Comparison of ENCODE assay signal across 9 cellular contexts in genomic region chr17:57999496-58000017, GRCh38. TPM values are rescaled to one million over a fixed set of nuclear protein-coding genes. Genes with fewer than 3 reads are reported as not detected.
DNase-seq lines count a peak whose midpoint lies in the region; ATAC-seq and TF ChIP-seq lines count a peak whose summit lies in the region.
"Had no signal": no experiment of that assay in that cellular context is flagged by ENCODE, and none has a peak within 500 bp of the region (broad histone marks: within the 10 kb centered on the region; RNA-seq: fewer than 3 reads in every experiment).

No MANE protein-coding gene starts in this region.

- H3K4me3 ChIP-seq in AG09309 (ENCODE audit: control insufficient read depth, low read depth, low read length) (no peak overlapping the region), GM12875 (ENCODE audit: low read depth, low read length) (no peak overlapping the region)
- H3K4me3 ChIP-seq: HAP-1 had no signal

- H3K4me3 Mint-ChIP-seq in effector memory CD8-positive, alpha-beta T cell, result no peak overlapping the region

- no peaks in the 10 kb centered on the region for H3K9me3 Mint-ChIP-seq in effector memory CD8-positive, alpha-beta T cell

- peak; percentile 72 for TF ChIP-seq CTCF in AG09309 (IDR thresholded peaks at IDR 0.05; ENCODE audit: control insufficient read depth, insufficient read depth, low read depth, low read length, missing control alignments)
- peak; percentile 44; the same call in 1 of the 2 replicates for TF ChIP-seq CTCF in GM12875 (IDR thresholded peaks at IDR 0.05; ENCODE audit: borderline replicate concordance, insufficient read depth, low read depth, low read length)

- no peaks in the 10 kb centered on the region for H3K27me3 Mint-ChIP-seq in effector memory CD8-positive, alpha-beta T cell

- peak; percentile 42 for DNase-seq in AG09309 (ENCODE audit: low read depth)
- peak; percentile 90 for DNase-seq in NAMALWA (ENCODE audit: low spot score)
- peak; percentile 88 for DNase-seq in SK-MEL-5 (ENCODE audit: low read depth, low spot score)
- DNase-seq in effector memory CD8-positive, alpha-beta T cell, result peak in 2 of 3 experiments; percentile 21 to 31
- DNase-seq in midbrain (lab: John Stamatoyannopoulos, UW), result peak; percentile 73
- no peak for DNase-seq in activated effector memory CD4-positive, alpha-beta T cell treated with Interleukin-2 at 50 U/mL for 16 hours

- H3K27ac Mint-ChIP-seq in effector memory CD8-positive, alpha-beta T cell, result no peak overlapping the region

- H3K4me1 Mint-ChIP-seq in effector memory CD8-positive, alpha-beta T cell (ENCODE audit: low read depth in 2 of 2), result peaks cover 14 to 28% of the 10 kb centered on the region in 2 donors

- ATAC-seq in effector memory CD8-positive, alpha-beta T cell (replicated peaks), result peak; percentile 84
- no peak for ATAC-seq in HG02763 (IDR thresholded peaks at IDR 0.05; ENCODE audit: unreplicated experiment)

- H3K36me3 Mint-ChIP-seq in effector memory CD8-positive, alpha-beta T cell (ENCODE audit: insufficient read depth), result peaks cover 55% of the 10 kb centered on the region

- in situ Hi-C loops in SK-MEL-5 (cut with HindIII; ENCODE audit: low pct_unique_long_range_greater_than_20kb, low sequenced_read_pairs), result no loop called here

RNA-seq across cellular contexts. Expression of gene SRSF1, which starts 7.5 kb away (rescaled TPM):
- total RNA-seq in SK-MEL-5 (2014; rRNA removed; shearing (Covaris generic)), result 275 and 277 TPM in 2 replicates
- polyA plus RNA-seq in SK-MEL-5 (2015; cell fraction: cytosol; rRNA removed), result 148 and 184 TPM in 2 replicates
- 633 and 787 TPM in 2 replicates for polyA plus RNA-seq in SK-MEL-5 (2015; cell fraction: nucleus; rRNA removed)

RNA-seq across cellular contexts. Expression of gene VEZF1, which starts 11.5 kb away (rescaled TPM):
- 49.3 and 49.5 TPM in 2 replicates for total RNA-seq in SK-MEL-5 (2014; rRNA removed; shearing (Covaris generic))
- polyA plus RNA-seq in SK-MEL-5 (2015; cell fraction: cytosol; rRNA removed), result 49.5 and 69.5 TPM in 2 replicates
- polyA plus RNA-seq in SK-MEL-5 (2015; cell fraction: nucleus; rRNA removed), result 74.6 and 76.5 TPM in 2 replicates

RNA-seq across cellular contexts. Expression of gene CUEDC1, which starts 44.3 kb away (rescaled TPM):
- total RNA-seq in SK-MEL-5 (2014; rRNA removed; shearing (Covaris generic)), result 10.4 and 14.6 TPM in 2 replicates
- polyA plus RNA-seq in SK-MEL-5 (2015; cell fraction: cytosol; rRNA removed), result 40.9 and 57.4 TPM in 2 replicates
- 442 and 572 TPM in 2 replicates for polyA plus RNA-seq in SK-MEL-5 (2015; cell fraction: nucleus; rRNA removed)
